8 cellular contexts compared by ENCODE assay signal in the genomic region with DNA sequence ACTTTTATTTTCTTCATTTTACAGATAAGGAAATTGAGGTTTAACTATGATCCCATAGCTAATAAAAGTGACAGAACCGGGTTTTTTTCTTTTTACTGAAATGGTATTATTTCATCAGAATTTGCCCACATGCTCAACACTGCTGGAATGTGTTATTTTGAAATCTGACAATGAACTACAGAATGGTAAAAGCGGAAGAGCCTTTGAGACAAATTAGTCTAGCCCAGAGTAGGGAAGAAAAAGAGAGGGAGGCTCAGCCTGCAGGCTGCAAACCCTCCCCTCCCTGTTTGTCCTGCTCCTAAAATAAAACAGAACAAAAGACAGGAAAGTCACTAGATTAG.
DNase-seq lines count a peak whose midpoint lies in the region; TF ChIP-seq lines count a peak whose summit lies in the region.

No MANE protein-coding gene starts in this region.

- H3K4me3 Mint-ChIP-seq in CD4-positive, alpha-beta memory T cell, result peak overlapping the region in 5 of 8 donors; percentile 7 to 74 (median 55)

- H3K4me1 Mint-ChIP-seq in CD4-positive, alpha-beta memory T cell, result peaks cover 10 to 31% (median 20%) of the 10 kb centered on the region in 4 donors

- H3K4me2 ChIP-seq in OCI-LY7 (ENCODE audit: low read length), result peak overlapping the region; percentile 65

- TF ChIP-seq CTCF in OCI-LY7 (conservative IDR thresholded peaks at IDR 0.05; ENCODE audit: low read length), result no peak
- no peak for TF ChIP-seq CTCF in GM10248 (IDR thresholded peaks at IDR 0.05; ENCODE audit: control extremely low read depth, extremely low read depth, low read depth, missing control alignments)

- no peak overlapping the region for H3K27ac ChIP-seq in CD4-positive, alpha-beta memory T cell (ENCODE audit: low read depth, low read length)
- no peak overlapping the region for H3K27ac ChIP-seq in OCI-LY7 (ENCODE audit: low read depth, low read length, poor library complexity, severe bottlenecking)
- peak overlapping the region; percentile 71 for H3K27ac ChIP-seq in ectodermal cell (ENCODE audit: insufficient read depth, low read depth, low read length, poor library complexity, severe bottlenecking)

- CTCF ChIA-PET in CD4-positive, alpha-beta memory T cell (lab: Charles Lee; ENCODE audit: partially characterized antibody), result no interaction called here
- CTCF ChIA-PET in OCI-LY7 (lab: Charles Lee; ENCODE audit: unreplicated experiment) (no interaction called here), GM10248 (lab: Yijun Ruan, JAX) (interaction anchor here (0.8 to 1.9 kb wide), 6 partner anchors 11 to 116 kb away, joined by 3 to 8 read pairs (median 4); no protein-coding TSS in a partner anchor)

- DNase-seq in CD4-positive, alpha-beta memory T cell, result no peak
- DNase-seq in OCI-LY7 (ENCODE audit: low spot score) (no peak), GM10248 (ENCODE audit: extremely low spot score) (no peak), NAMALWA (ENCODE audit: low spot score) (no peak), HT-29 (ENCODE audit: low spot score) (no peak), NCI-H524 treated with DMSO at 0.1 percent for 48 hours (lab: John Stamatoyannopoulos, UW) (no peak)

- BruUV-seq in OCI-LY7 (replicated peaks; lab: Mats Ljungman, UMichigan), result no TSS peak

- no peaks in the 10 kb centered on the region for H3K36me3 ChIP-seq in CD4-positive, alpha-beta memory T cell (ENCODE audit: insufficient read depth, low read length)
- H3K36me3 ChIP-seq in OCI-LY7 (ENCODE audit: insufficient read depth, low read length) (no peaks in the 10 kb centered on the region), ectodermal cell (ENCODE audit: control insufficient read depth, insufficient read depth, low read length) (no peaks in the 10 kb centered on the region), neuron (ENCODE audit: insufficient read depth, low read length) (no peaks in the 10 kb centered on the region)

- 87 to 100% methylated on average over 1 to 2 of the region's 2 CpGs for WGBS in ectodermal cell, 2 experiments

- no peaks in the 10 kb centered on the region for H3K79me2 ChIP-seq in OCI-LY7 (ENCODE audit: insufficient read depth, low read depth, low read length)

- peak overlapping the region in 5 of 7 donors; percentile 57 to 83 (median 80) for H3K27ac Mint-ChIP-seq in CD4-positive, alpha-beta memory T cell

- no peaks in the 10 kb centered on the region for H4K20me1 ChIP-seq in OCI-LY7 (ENCODE audit: insufficient read depth, low read length)

- H3K4me3 ChIP-seq in CD4-positive, alpha-beta memory T cell (ENCODE audit: low read length in 2 of 2), result no peak overlapping the region
- H3K4me3 ChIP-seq in OCI-LY7 (ENCODE audit: low read depth, low read length, poor library complexity, severe bottlenecking) (peak overlapping the region; percentile 4), ectodermal cell (ENCODE audit: insufficient read depth, low read depth, low read length) (no peak overlapping the region), neuron (ENCODE audit: low read length) (peak overlapping the region; percentile 36)

- H3K9me3 ChIP-seq in CD4-positive, alpha-beta memory T cell (ENCODE audit: control insufficient read depth in 1 of 2, low read length in 2 of 2), result no peaks in the 10 kb centered on the region
- H3K9me3 ChIP-seq in OCI-LY7 (ENCODE audit: low read length) (peaks cover 7% of the 10 kb centered on the region), ectodermal cell (ENCODE audit: control insufficient read depth, low read length) (no peaks in the 10 kb centered on the region), neuron (ENCODE audit: low read length) (peaks cover 4% of the 10 kb centered on the region)

- H3K4me1 ChIP-seq in CD4-positive, alpha-beta memory T cell (ENCODE audit: insufficient read depth, low read length), result peaks cover 23% of the 10 kb centered on the region
- H3K4me1 ChIP-seq in OCI-LY7 (ENCODE audit: insufficient read depth, low read length, poor library complexity, severe bottlenecking), result peaks cover 23% of the 10 kb centered on the region
- peaks cover 26% of the 10 kb centered on the region for H3K4me1 ChIP-seq in ectodermal cell (ENCODE audit: control insufficient read depth, insufficient read depth, low read length)
- peaks cover 21% of the 10 kb centered on the region for H3K4me1 ChIP-seq in neuron (ENCODE audit: insufficient read depth, low read length)

- intact Hi-C loops in CD4-positive, alpha-beta memory T cell (cut with micrococcal nuclease), result no loop called here
- intact Hi-C loops in OCI-LY7 (cut with micrococcal nuclease; ENCODE audit: unreplicated experiment), result no loop called here

- H2AFZ ChIP-seq in OCI-LY7 (ENCODE audit: low read length) (peak overlapping the region; percentile 70; the same call in 1 of the 2 replicates), neuron (ENCODE audit: low read depth, low read length) (peak overlapping the region; percentile 74)

- POLR2A ChIA-PET in CD4-positive, alpha-beta memory T cell (lab: Charles Lee; ENCODE audit: partially characterized antibody), result no interaction called here
- POLR2A ChIA-PET in OCI-LY7 (lab: Charles Lee), result no interaction called here
- POLR2A ChIA-PET in GM10248 (lab: Yijun Ruan, JAX), result interaction anchor here (0.5 kb wide), 1 partner anchor 439 kb away, joined by 3 read pairs; no protein-coding TSS in a partner anchor

- H3K36me3 Mint-ChIP-seq in CD4-positive, alpha-beta memory T cell, result no peaks in the 10 kb centered on the region

- peaks cover 0 to 2% (median 0%) of the 10 kb centered on the region in 8 donors for H3K9me3 Mint-ChIP-seq in CD4-positive, alpha-beta memory T cell

- H3K9me2 ChIP-seq in OCI-LY7 (ENCODE audit: insufficient read depth, low read length), result no peaks in the 10 kb centered on the region

- no peaks in the 10 kb centered on the region for H3K27me3 Mint-ChIP-seq in CD4-positive, alpha-beta memory T cell

- no peaks in the 10 kb centered on the region for H3K27me3 ChIP-seq in CD4-positive, alpha-beta memory T cell (ENCODE audit: insufficient read depth, low read length)
- H3K27me3 ChIP-seq in ectodermal cell (ENCODE audit: control insufficient read depth, insufficient read depth, low read length, poor library complexity, severe bottlenecking), result no peaks in the 10 kb centered on the region
- no peaks in the 10 kb centered on the region for H3K27me3 ChIP-seq in neuron (ENCODE audit: insufficient read depth, low read length)

Comparison
In these comparisons a context has a peak if more than half of its experiments do, and no peak if none do; other contexts are left out.
1. H3K4me3 ChIP-seq: peak in OCI-LY7 (single experiment) and neuron (single experiment); none in CD4-positive, alpha-beta memory T cell (0 of 2) and ectodermal cell (single experiment).